12 cellular contexts compared by ENCODE assay signal in genomic region chr12:14962180-14962579, GRCh38. TPM values are rescaled to one million over a fixed set of nuclear protein-coding genes. Genes with fewer than 3 reads are reported as not detected.
DNase-seq lines count a peak whose midpoint lies in the region; ATAC-seq, FAIRE-seq and TF ChIP-seq lines count a peak whose summit lies in the region.
"Had no signal": no experiment of that assay in that cellular context is flagged by ENCODE, and none has a peak within 500 bp of the region (broad histone marks: within the 10 kb centered on the region; RNA-seq: fewer than 3 reads in every experiment).

No MANE protein-coding gene starts in this region.

- ATAC-seq in heart left ventricle (no peak), Right ventricle myocardium superior (ENCODE audit: poor library complexity) (no peak), T-helper 17 cell (no peak), foreskin keratinocyte (no peak), esophagus mucosa (no peak)
- ATAC-seq: HCT116 had no signal

- H3K36me3 ChIP-seq in heart left ventricle (no peaks in the 10 kb centered on the region), thyroid gland (no peaks in the 10 kb centered on the region)
- H3K36me3 ChIP-seq: BE2C had no signal

- H3K4me1 ChIP-seq in heart left ventricle (peaks cover 0 to 67% (median 21%) of the 10 kb centered on the region in 12 donors), foreskin keratinocyte (peaks cover 9% of the 10 kb centered on the region), thyroid gland (peaks cover 0 to 7% of the 10 kb centered on the region in 2 donors)

- peak overlapping the region; percentile 100 for H3K27ac Mint-ChIP-seq in T-helper 17 cell

- peaks cover 55% of the 10 kb centered on the region for H3K4me1 Mint-ChIP-seq in T-helper 17 cell

- DNase-seq in heart left ventricle (no peak), Right ventricle myocardium superior (no peak), T-helper 17 cell (no peak), foreskin keratinocyte (no peak), thyroid gland (no peak), GM12892 (ENCODE audit: insufficient read length) (no peak), GM13977 (ENCODE audit: low spot score) (no peak)
- DNase-seq: BE2C, retina had no signal

- intact Hi-C loops in heart left ventricle (cut with DNase I) (loop anchor here in 3 of 10 donors (5.0 kb wide), 2 partner anchors 55 to 75 kb away; partner anchors contain the start of gene MGP (in 2 of the 3)), Right ventricle myocardium superior (cut with DNase I) (no loop called here), thyroid gland (cut with DNase I) (no loop called here)

- H3K4me3 ChIP-seq in heart left ventricle (peak overlapping the region in 11 of 12 donors; percentile 31 to 77 (median 57)), thyroid gland (replicated peaks in 1 of 3) (peak overlapping the region in 1 of 3 donors; percentile 22)

- H3K27ac ChIP-seq in heart left ventricle (peak overlapping the region; percentile 71 to 92 (median 86)), foreskin keratinocyte (peak overlapping the region; percentile 39), thyroid gland (peak overlapping the region; percentile 53 to 83 (median 68))

- H3K9me3 ChIP-seq in heart left ventricle, result no peaks in the 10 kb centered on the region
- H3K9me3 ChIP-seq in T-helper 17 cell (ENCODE audit: control insufficient read depth, low read length, poor library complexity, severe bottlenecking), result no peaks in the 10 kb centered on the region
- H3K9me3 ChIP-seq in thyroid gland, result no peaks in the 10 kb centered on the region
- H3K9me3 ChIP-seq: BE2C had no signal

- in situ Hi-C loops in GM13977 (cut with MboI; ENCODE audit: low pct_unique_long_range_greater_than_20kb, low sequenced_read_pairs, unreplicated experiment), result no loop called here

- H3K27me3 Mint-ChIP-seq in T-helper 17 cell, result no peaks in the 10 kb centered on the region

- H3K4me3 Mint-ChIP-seq in T-helper 17 cell, result peak overlapping the region; percentile 100

- TF ChIP-seq CTCF in heart left ventricle (IDR thresholded peaks at IDR 0.05), result no peak
- no peak for TF ChIP-seq CTCF in foreskin keratinocyte (conservative IDR thresholded peaks at IDR 0.05)
- no peak for TF ChIP-seq CTCF in thyroid gland (IDR thresholded peaks at IDR 0.05)
- TF ChIP-seq CTCF in GM13977 (IDR thresholded peaks at IDR 0.05; ENCODE audit: extremely low read depth, insufficient read depth, missing control alignments), result no peak

- 58 to 67% (median 62%) methylated on average over 4 of the region's 4 CpGs for WGBS in heart left ventricle, 4 donors
- WGBS in thyroid gland, 2 donors, result 74 to 78% methylated on average over 4 of the region's 4 CpGs

- no peak for FAIRE-seq in GM12892 (lab: Jason Lieb, UNC)

- H3K36me3 Mint-ChIP-seq in T-helper 17 cell (ENCODE audit: low read depth), result peaks cover 21% of the 10 kb centered on the region

- H3K27me3 ChIP-seq in heart left ventricle (no peaks in the 10 kb centered on the region), foreskin keratinocyte (no peaks in the 10 kb centered on the region), thyroid gland (no peaks in the 10 kb centered on the region)
- H3K27me3 ChIP-seq: BE2C had no signal

- TF ChIP-seq POLR2A in heart left ventricle (IDR thresholded peaks at IDR 0.05), result no peak
- no peak for TF ChIP-seq POLR2A in thyroid gland (IDR thresholded peaks at IDR 0.05)
- no peak for TF ChIP-seq POLR2A in GM12892 (IDR thresholded peaks at IDR 0.05; ENCODE audit: low read depth, low read length)

RNA-seq across cellular contexts. Expression of gene ARHGDIB, which starts 0.8 kb away (rescaled TPM):
- total RNA-seq in heart left ventricle, result 100 to 1,000 TPM in 2 of 9 donors, 10 to 100 TPM in 7; 30.5 to 256 (median 53.6) TPM
- polyA plus RNA-seq in heart left ventricle, result 10 to 100 TPM; 65.8 to 81.5 TPM
- 49.9 TPM for total RNA-seq in Right ventricle myocardium superior
- 100 to 1,000 TPM; 895 to 936 TPM for total RNA-seq in T-helper 17 cell
- total RNA-seq in foreskin keratinocyte, result 80.7 and 136 TPM in 2 replicates
- 96.0 and 169 TPM in 2 replicates for polyA plus RNA-seq in foreskin keratinocyte
- 100 to 1,000 TPM in 1 of 4 donors, 10 to 100 TPM in 3; 54.4 to 107 (median 65.9) TPM for total RNA-seq in thyroid gland
- 970 TPM for polyA plus RNA-seq in GM12892 (2012; ENCODE audit: missing spikeins)
- total RNA-seq in esophagus mucosa, result 39.0 TPM

RNA-seq across cellular contexts. Expression of gene PDE6H, which starts 10.7 kb away (rescaled TPM):
- total RNA-seq in heart left ventricle (not detected), Right ventricle myocardium superior (not detected), T-helper 17 cell (not detected), foreskin keratinocyte (not detected in 2 replicates), thyroid gland (not detected), esophagus mucosa (not detected)
- polyA plus RNA-seq in heart left ventricle (not detected), foreskin keratinocyte (not detected in 2 replicates)
- polyA plus RNA-seq in GM12892 (2012; ENCODE audit: missing spikeins), result not detected
- total RNA-seq: dermis microvascular lymphatic vessel endothelial cell had no signal

RNA-seq across cellular contexts. Expression of gene ERP27, which starts 23.8 kb away (rescaled TPM):
- under 1 TPM in 7 of 9 donors, not detected in 2; 0.14 to 0.93 (median 0.24) TPM for total RNA-seq in heart left ventricle
- under 1 TPM; 0.12 to 0.15 TPM for polyA plus RNA-seq in heart left ventricle
- 0.24 TPM for total RNA-seq in Right ventricle myocardium superior
- 10 to 100 TPM in 1 of 2 donors, 1 to 10 TPM in 1; 9.9 to 14.9 TPM for total RNA-seq in T-helper 17 cell
- total RNA-seq in foreskin keratinocyte, result 0.07 TPM in 2 replicates
- 0.06 and 0.08 TPM in 2 replicates for polyA plus RNA-seq in foreskin keratinocyte
- total RNA-seq in thyroid gland, result 10 to 100 TPM in 1 of 4 donors, 1 to 10 TPM in 1, under 1 TPM in 1, not detected in 1; 0.88 to 24.3 (median 5.0) TPM
- polyA plus RNA-seq in GM12892 (2012; ENCODE audit: missing spikeins), result 0.91 TPM
- total RNA-seq in esophagus mucosa, result 4.5 TPM
